9 cellular contexts compared by ENCODE assay signal in the genomic region with DNA sequence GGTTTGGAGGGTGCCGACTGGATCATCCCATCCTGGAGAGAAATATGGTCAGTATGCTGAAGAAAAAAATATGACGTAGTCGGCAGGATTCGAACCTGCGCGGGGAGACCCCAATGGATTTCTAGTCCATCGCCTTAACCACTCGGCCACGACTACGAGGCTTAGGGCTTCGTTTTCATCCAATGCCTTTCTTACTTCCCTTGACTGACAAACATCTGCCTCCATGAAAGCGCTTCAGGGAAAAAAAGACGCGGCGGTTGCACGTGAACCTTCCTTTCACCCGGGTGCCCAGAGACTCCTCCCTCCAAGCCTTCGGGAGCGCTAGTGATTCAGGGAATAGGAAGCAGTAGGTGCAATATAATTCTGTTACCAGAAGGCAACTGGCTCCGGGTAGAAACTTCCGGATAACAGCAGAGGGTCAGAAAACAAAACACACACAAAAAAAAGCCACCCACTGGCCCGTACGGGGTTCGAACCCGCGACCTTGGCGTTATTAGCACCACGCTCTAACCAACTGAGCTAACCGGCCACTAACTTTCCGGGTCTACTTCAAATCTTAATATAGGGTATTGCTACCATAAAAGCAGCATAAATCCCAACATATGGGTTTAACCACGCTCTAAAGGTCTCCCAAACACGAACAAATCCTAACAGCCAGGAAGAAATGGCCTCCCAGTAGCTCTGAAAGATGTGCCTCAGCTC. TPM values are rescaled to one million over a fixed set of nuclear protein-coding genes. Genes with fewer than 3 reads are reported as not detected.
DNase-seq lines count a peak whose midpoint lies in the region; ATAC-seq and TF ChIP-seq lines count a peak whose summit lies in the region.
"Had no signal": no experiment of that assay in that cellular context is flagged by ENCODE, and none has a peak within 500 bp of the region (broad histone marks: within the 10 kb centered on the region; RNA-seq: fewer than 3 reads in every experiment).

No MANE protein-coding gene starts in this region.

- H3K36me3 Mint-ChIP-seq in HFFc6 (ENCODE audit: low read depth): peaks cover 22% of the 10 kb centered on the region

- peak overlapping the region; percentile 70 for H3K27ac ChIP-seq in BLaER1
- peak overlapping the region; percentile 77 for H3K27ac ChIP-seq in smooth muscle cell (ENCODE audit: low read depth)
- H3K27ac ChIP-seq: KMS-11 had no signal

- H3K4me2 ChIP-seq in BLaER1 (peak overlapping the region; percentile 78), smooth muscle cell (peak overlapping the region; percentile 79)
- H3K4me2 ChIP-seq: KMS-11 had no signal

- 3% methylated on average over 32 of the region's 32 CpGs for WGBS in smooth muscle cell (ENCODE audit: low lambda C conversion rate)

- no peak for ATAC-seq in HG03280 (IDR thresholded peaks at IDR 0.05; ENCODE audit: unreplicated experiment)
- no peak for ATAC-seq in HG03378 (IDR thresholded peaks at IDR 0.05; ENCODE audit: unreplicated experiment)

- H3K9me3 Mint-ChIP-seq in HFFc6: peaks cover 11% of the 10 kb centered on the region

- H3K79me2 ChIP-seq in smooth muscle cell (ENCODE audit: low read depth): no peaks in the 10 kb centered on the region

- peaks cover 48% of the 10 kb centered on the region for H3K4me1 Mint-ChIP-seq in HFFc6 (ENCODE audit: low read depth)

- peak overlapping the region; percentile 76 for H3K9ac ChIP-seq in BLaER1
- H3K9ac ChIP-seq in smooth muscle cell (ENCODE audit: low read depth): peak overlapping the region; percentile 28
- H3K9ac ChIP-seq: KMS-11 had no signal

- H3K4me3 ChIP-seq in BLaER1: peak overlapping the region; percentile 65
- peak overlapping the region; percentile 40 for H3K4me3 ChIP-seq in smooth muscle cell

- H3K4me3 Mint-ChIP-seq in HFFc6: peak overlapping the region; percentile 81

- H2AFZ ChIP-seq in smooth muscle cell (ENCODE audit: low read depth): no peak overlapping the region

- H3K9me3 ChIP-seq in BLaER1: no peaks in the 10 kb centered on the region
- no peaks in the 10 kb centered on the region for H3K9me3 ChIP-seq in smooth muscle cell (replicated peaks; ENCODE audit: low read depth)

- DNase-seq in HFFc6 (peak; percentile 92), SKM-1 (lab: John Stamatoyannopoulos, UW; ENCODE audit: unreplicated experiment) (peak; percentile 21), cerebellum (ENCODE audit: low spot score) (peak; percentile 68), islet precursor cell (peak; percentile 97), smooth muscle cell (lab: John Stamatoyannopoulos, UW; ENCODE audit: unreplicated experiment) (peak; percentile 62)

- peaks cover 48% of the 10 kb centered on the region for H3K4me1 ChIP-seq in BLaER1
- H3K4me1 ChIP-seq in smooth muscle cell (ENCODE audit: low read depth): no peaks in the 10 kb centered on the region

- peaks cover 47% of the 10 kb centered on the region for H3K36me3 ChIP-seq in BLaER1
- no peaks in the 10 kb centered on the region for H3K36me3 ChIP-seq in smooth muscle cell (ENCODE audit: low read depth)

- peaks cover 10% of the 10 kb centered on the region for H3F3A ChIP-seq in smooth muscle cell (ENCODE audit: low read depth)

- H4K20me1 ChIP-seq in BLaER1 (no peaks in the 10 kb centered on the region), smooth muscle cell (ENCODE audit: low read depth) (no peaks in the 10 kb centered on the region)

- TF ChIP-seq CTCF in HFFc6 (IDR thresholded peaks at IDR 0.05) (no peak), smooth muscle cell (IDR thresholded peaks at IDR 0.05; ENCODE audit: borderline replicate concordance, insufficient read depth, poor library complexity, severe bottlenecking) (no peak)

- no peaks in the 10 kb centered on the region for H3K27me3 ChIP-seq in BLaER1
- no peaks in the 10 kb centered on the region for H3K27me3 ChIP-seq in smooth muscle cell (ENCODE audit: low read depth)

- peaks cover 30% of the 10 kb centered on the region for H3K27me3 Mint-ChIP-seq in HFFc6 (ENCODE audit: insufficient read depth)

- peak overlapping the region; percentile 91 for H3K27ac Mint-ChIP-seq in HFFc6

RNA-seq across cellular contexts. Expression of a gene that starts 16.3 kb away (rescaled TPM):
- total RNA-seq in HFFc6 (2021; fragmentation: NEBNext Ultra II Directional; extraction: Animal tissue kit (Norgen Biotek cat#: 25700)): 10 to 100 TPM; 24.5 to 43.4 (median 39.5) TPM
- total RNA-seq in cerebellum: 15.2 TPM
- 10.5 and 16.6 TPM in 2 replicates for total RNA-seq in smooth muscle cell
- 31.7 and 33.5 TPM in 2 replicates for polyA plus RNA-seq in smooth muscle cell

RNA-seq across cellular contexts. Expression of a gene that starts 21.2 kb away (rescaled TPM):
- 10 to 100 TPM in 5 of 6 experiments, 1 to 10 TPM in 1; 8.8 to 14.4 (median 10.8) TPM for total RNA-seq in HFFc6 (2021; fragmentation: NEBNext Ultra II Directional; extraction: Animal tissue kit (Norgen Biotek cat#: 25700))
- total RNA-seq in cerebellum: 21.3 TPM
- 1.4 and 3.8 TPM in 2 replicates for total RNA-seq in smooth muscle cell
- 1.8 and 6.0 TPM in 2 replicates for polyA plus RNA-seq in smooth muscle cell

RNA-seq across cellular contexts. Expression of a gene that starts 22.4 kb away (rescaled TPM):
- total RNA-seq in HFFc6 (2021; fragmentation: NEBNext Ultra II Directional; extraction: Animal tissue kit (Norgen Biotek cat#: 25700)): 10 to 100 TPM; 46.8 to 63.9 (median 58.8) TPM
- total RNA-seq in cerebellum (19.5 TPM), smooth muscle cell (9.9 and 22.1 TPM in 2 replicates)
- polyA plus RNA-seq in smooth muscle cell: 10.4 and 12.8 TPM in 2 replicates

RNA-seq across cellular contexts. Expression of a gene that starts 36.7 kb away (rescaled TPM):
- total RNA-seq in HFFc6 (2021; fragmentation: NEBNext Ultra II Directional; extraction: Animal tissue kit (Norgen Biotek cat#: 25700)): 1 to 10 TPM; 4.4 to 6.0 (median 4.6) TPM
- 3.1 TPM for total RNA-seq in cerebellum
- 1.8 and 6.3 TPM in 2 replicates for total RNA-seq in smooth muscle cell
- 3.2 and 3.9 TPM in 2 replicates for polyA plus RNA-seq in smooth muscle cell

RNA-seq across cellular contexts. Expression of a gene that starts 50.5 kb away (rescaled TPM):
- 10 to 100 TPM; 13.8 to 18.8 (median 17.5) TPM for total RNA-seq in HFFc6 (2021; fragmentation: NEBNext Ultra II Directional; extraction: Animal tissue kit (Norgen Biotek cat#: 25700))
- total RNA-seq in cerebellum: 28.3 TPM
- 66.7 and 88.4 TPM in 2 replicates for total RNA-seq in smooth muscle cell
- polyA plus RNA-seq in smooth muscle cell: 36.0 and 36.5 TPM in 2 replicates

Comparison
In these comparisons a context has a peak if more than half of its experiments do, and no peak if none do; other contexts are left out.
1. DNase-seq: peak in every context shown above with its lines; median percentile 97 in islet precursor cell; 92 in HFFc6; 68 in cerebellum; 62 in smooth muscle cell; 21 in SKM-1.